Comparison of ENCODE assay signal across 15 cellular contexts in the genomic region with DNA sequence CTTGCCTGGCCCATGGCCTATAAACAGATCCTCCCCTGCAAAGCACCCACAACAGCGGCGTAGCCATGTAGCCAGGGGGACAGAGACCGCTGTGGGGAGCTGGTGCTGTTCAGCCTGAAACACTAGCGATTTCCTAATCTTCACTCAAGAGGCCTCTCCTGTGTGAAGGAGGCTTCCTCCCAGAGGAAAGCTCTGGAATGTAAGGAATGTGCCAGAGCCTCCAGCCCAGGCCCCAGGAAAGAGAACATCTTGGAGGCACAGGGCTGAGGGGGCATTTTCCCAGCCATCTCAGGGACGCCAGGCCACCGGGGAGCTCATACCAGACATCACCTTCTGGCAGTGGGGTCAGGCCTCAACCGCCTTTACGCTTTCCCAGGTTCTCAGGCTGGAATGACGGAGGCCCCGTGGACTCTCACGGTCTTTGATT. TPM values are rescaled to one million over a fixed set of nuclear protein-coding genes. Genes with fewer than 3 reads are reported as not detected.
DNase-seq lines count a peak whose midpoint lies in the region; ATAC-seq and TF ChIP-seq lines count a peak whose summit lies in the region.
"Had no signal": no experiment of that assay in that cellular context is flagged by ENCODE, and none has a peak within 500 bp of the region (broad histone marks: within the 10 kb centered on the region; RNA-seq: fewer than 3 reads in every experiment).

No MANE protein-coding gene starts in this region.

- H2AFZ ChIP-seq in fibroblast of lung (ENCODE audit: low read length) = no peak overlapping the region

- H3K4me3 Mint-ChIP-seq in Caco-2 (ENCODE audit: unreplicated experiment) (no peak overlapping the region), neural crest cell (no peak overlapping the region)
- H3K4me3 Mint-ChIP-seq: activated naive CD8-positive, alpha-beta T cell treated with anti-CD3 and anti-CD28 coated beads, Interleukin-2, amount 10 ng/mL, durations not matched to agents 7 days and 5 days had no signal

- H3K27ac ChIP-seq in fibroblast of lung (ENCODE audit: insufficient read depth, low read length) = no peak overlapping the region
- H3K27ac ChIP-seq: sigmoid colon had no signal

- no peaks in the 10 kb centered on the region for H3K36me3 ChIP-seq in Caco-2 (ENCODE audit: control insufficient read depth, insufficient read depth, low read length)
- no peaks in the 10 kb centered on the region for H3K36me3 ChIP-seq in fibroblast of lung (ENCODE audit: control insufficient read depth, insufficient read depth, low read length)

- H3K27me3 Mint-ChIP-seq in Caco-2 (ENCODE audit: insufficient read depth, unreplicated experiment) (no peaks in the 10 kb centered on the region), neural crest cell (ENCODE audit: low read depth) (no peaks in the 10 kb centered on the region)
- H3K27me3 Mint-ChIP-seq: activated naive CD8-positive, alpha-beta T cell treated with anti-CD3 and anti-CD28 coated beads, Interleukin-2, amount 10 ng/mL, durations not matched to agents 7 days and 5 days had no signal

- H3K4me1 Mint-ChIP-seq in Caco-2 (ENCODE audit: low read depth, unreplicated experiment) (peaks cover 6% of the 10 kb centered on the region), neural crest cell (peaks cover 20% of the 10 kb centered on the region)

- peak; percentile 45 to 61 for DNase-seq in Caco-2
- peak; percentile 83 for DNase-seq in M059J (ENCODE audit: low read depth)
- peak; percentile 41 to 88 for DNase-seq in fibroblast of lung (ENCODE audit: low read depth in 2 of 2)
- no peak for DNase-seq in neural crest cell (ENCODE audit: low read depth, low spot score)
- no peak for DNase-seq in RKO (ENCODE audit: low spot score)
- no peak for DNase-seq in NCI-H82 (lab: John Stamatoyannopoulos, UW)
- no peak for DNase-seq in superior temporal gyrus (ENCODE audit: extremely low spot score)
- DNase-seq: activated CD4-positive, alpha-beta T cell treated with anti-CD3 and anti-CD28 coated beads for 48 hours; activated naive CD8-positive, alpha-beta T cell treated with anti-CD3 and anti-CD28 coated beads, Interleukin-2, amount 10 ng/mL, durations not matched to agents 7 days and 5 days; COR-L47; KG1; mammary epithelial cell; NCI-H345; sigmoid colon had no signal

- no peaks in the 10 kb centered on the region for H4K20me1 ChIP-seq in fibroblast of lung (ENCODE audit: control insufficient read depth, extremely low read depth, insufficient read depth, low read length)

- H3K27me3 ChIP-seq in Caco-2 (replicated peaks; ENCODE audit: control insufficient read depth, insufficient read depth, low read length) (no peaks in the 10 kb centered on the region), fibroblast of lung (ENCODE audit: control insufficient read depth, insufficient read depth, low read length) (no peaks in the 10 kb centered on the region)
- H3K27me3 ChIP-seq: sigmoid colon had no signal

- no peak for TF ChIP-seq CTCF in Caco-2 (IDR thresholded peaks at IDR 0.05; ENCODE audit: insufficient read depth in 1 of 2, low read depth in 1 of 2, low read length in 1 of 2, severe bottlenecking in 1 of 2, unreplicated experiment in 1 of 2)
- no peak for TF ChIP-seq CTCF in fibroblast of lung (conservative IDR thresholded peaks at IDR 0.05 in 1 of 2, IDR thresholded peaks at IDR 0.05 in 1 of 2; ENCODE audit: low read depth in 1 of 2, low read length in 2 of 2)
- no peak for TF ChIP-seq CTCF in neural crest cell (conservative IDR thresholded peaks at IDR 0.05)

- H3K4me1 ChIP-seq in Caco-2 = peaks cover 9% of the 10 kb centered on the region
- peaks cover 6% of the 10 kb centered on the region for H3K4me1 ChIP-seq in fibroblast of lung (ENCODE audit: control insufficient read depth, extremely low read depth, insufficient read depth, low read length)

- CTCF ChIA-PET in Caco-2 (lab: Charles Lee) = interaction anchor here (1.0 to 1.2 kb wide), 2 partner anchors 9 to 276 kb away, joined by 3 read pairs; no protein-coding TSS in a partner anchor

- no peaks in the 10 kb centered on the region for H3K79me2 ChIP-seq in fibroblast of lung (ENCODE audit: control insufficient read depth, insufficient read depth, low read length)

- H3K27ac Mint-ChIP-seq in Caco-2 (ENCODE audit: unreplicated experiment) = peak overlapping the region; percentile 70
- H3K27ac Mint-ChIP-seq in neural crest cell (ENCODE audit: unreplicated experiment) = peak overlapping the region; percentile 82
- H3K27ac Mint-ChIP-seq: activated naive CD8-positive, alpha-beta T cell treated with anti-CD3 and anti-CD28 coated beads, Interleukin-2, amount 10 ng/mL, durations not matched to agents 7 days and 5 days had no signal

- H3K4me2 ChIP-seq in fibroblast of lung (ENCODE audit: extremely low read depth, insufficient read depth, low read length) = no peak overlapping the region

- intact Hi-C loops in Caco-2 (cut with micrococcal nuclease; ENCODE audit: unreplicated experiment) = no loop called here

- H3K9ac ChIP-seq in fibroblast of lung (ENCODE audit: insufficient read depth, low read length) = no peak overlapping the region

- no TSS peak for BruUV-seq in Caco-2 (replicated peaks; lab: Mats Ljungman, UMichigan)

- H3K36me3 Mint-ChIP-seq in Caco-2 (ENCODE audit: insufficient read depth, unreplicated experiment) (no peaks in the 10 kb centered on the region), neural crest cell (ENCODE audit: low read depth) (peaks cover 3% of the 10 kb centered on the region)

- POLR2A ChIA-PET in Caco-2 (lab: Charles Lee) = interaction anchor here (1.4 kb wide), 1 partner anchor 9 kb away, joined by 3 read pairs; no protein-coding TSS in a partner anchor

- no peak for ATAC-seq in HG02610 (IDR thresholded peaks at IDR 0.05; ENCODE audit: unreplicated experiment)

- H3K4me3 ChIP-seq in Caco-2 (ENCODE audit: low read depth, low read length) (no peak overlapping the region), fibroblast of lung (replicated peaks in 1 of 4; ENCODE audit: control extremely low read depth in 1 of 4, insufficient read depth in 1 of 4, low read depth in 3 of 4, low read length in 4 of 4) (no peak overlapping the region)
- H3K4me3 ChIP-seq: sigmoid colon had no signal

- H3K9me3 Mint-ChIP-seq in Caco-2 (ENCODE audit: unreplicated experiment) = no peaks in the 10 kb centered on the region
- H3K9me3 Mint-ChIP-seq in neural crest cell = no peaks in the 10 kb centered on the region
- H3K9me3 Mint-ChIP-seq: activated naive CD8-positive, alpha-beta T cell treated with anti-CD3 and anti-CD28 coated beads, Interleukin-2, amount 10 ng/mL, durations not matched to agents 7 days and 5 days had no signal

- H3K9me3 ChIP-seq in Caco-2 (no peaks in the 10 kb centered on the region), fibroblast of lung (ENCODE audit: control insufficient read depth, insufficient read depth, low read depth, low read length) (no peaks in the 10 kb centered on the region)
- H3K9me3 ChIP-seq: sigmoid colon had no signal

RNA-seq across cellular contexts. Expression of a gene that starts 24.0 kb away (rescaled TPM):
- total RNA-seq in Caco-2 (2022) = 0.30 and 0.41 TPM in 2 replicates
- 0.02 TPM in 2 replicates for total RNA-seq in M059J (2014; rRNA removed; shearing (Covaris generic))
- total RNA-seq in fibroblast of lung = 2.1 and 10.2 TPM in 2 replicates
- 1.6 and 1.9 TPM in 2 replicates for polyA plus RNA-seq in fibroblast of lung
- polyA plus RNA-seq in fibroblast of lung (2012) = 1.4 and 1.9 TPM in 2 replicates
- 0.43 and 0.63 TPM in 2 replicates for polyA minus RNA-seq in fibroblast of lung (ENCODE audit: low replicate concordance)
- 42.0 and 45.6 TPM in 2 replicates for total RNA-seq in neural crest cell

RNA-seq across cellular contexts. Expression of a gene that starts 59.6 kb away (rescaled TPM):
- total RNA-seq in Caco-2 (2022) = 0.68 TPM in 1 of 2 replicates, not detected in the other
- not detected in 2 replicates for total RNA-seq in M059J (2014; rRNA removed; shearing (Covaris generic))
- not detected in 2 replicates for total RNA-seq in fibroblast of lung
- not detected in 2 replicates for polyA plus RNA-seq in fibroblast of lung
- polyA plus RNA-seq in fibroblast of lung (2012) = not detected in 2 replicates
- not detected in 2 replicates for polyA minus RNA-seq in fibroblast of lung (ENCODE audit: low replicate concordance)
- total RNA-seq in neural crest cell = not detected in 2 replicates
- total RNA-seq: activated naive CD8-positive, alpha-beta T cell treated with anti-CD3 and anti-CD28 coated beads, Interleukin-2, amount 10 ng/mL, durations not matched to agents 7 days and 5 days; mammary epithelial cell; sigmoid colon had no signal
- polyA plus RNA-seq: mammary epithelial cell, sigmoid colon had no signal

Comparison
In these comparisons a context has a peak if more than half of its experiments do, and no peak if none do; other contexts are left out.
1. DNase-seq: peak in Caco-2 (2 of 2), M059J (single experiment) and fibroblast of lung (2 of 2); none in neural crest cell (single experiment), RKO (single experiment), NCI-H82 (single experiment) and superior temporal gyrus (single experiment).